ENCODE assay signal across 8 cellular contexts in the genomic region with DNA sequence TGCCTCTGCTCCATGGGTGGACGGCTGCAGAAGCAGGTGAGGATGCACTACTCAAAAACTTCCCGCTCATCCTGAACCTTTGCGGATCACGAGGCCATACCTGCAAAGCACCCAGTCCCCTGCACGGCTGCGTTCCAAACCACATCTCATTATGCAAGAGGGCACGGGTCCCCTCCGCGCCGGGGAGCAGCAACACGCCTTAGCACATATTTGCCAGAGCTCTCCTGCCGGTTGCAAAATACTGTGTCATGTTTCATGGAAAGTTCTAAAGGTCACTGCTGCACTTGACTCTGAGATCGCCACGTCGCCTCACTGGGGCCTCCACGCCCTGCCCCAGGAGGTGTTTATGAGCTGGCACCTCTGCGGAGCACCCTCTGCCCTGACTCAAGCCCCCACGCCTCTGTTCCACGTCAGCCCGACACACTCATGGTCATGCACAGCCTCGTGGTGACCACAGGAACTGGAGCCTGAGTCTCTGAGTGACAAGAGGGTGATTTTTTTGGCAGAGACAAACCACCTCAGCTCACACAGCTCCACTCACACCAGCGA.
DNase-seq lines count a peak whose midpoint lies in the region; ATAC-seq and TF ChIP-seq lines count a peak whose summit lies in the region.

No MANE protein-coding gene starts in this region.

- peak overlapping the region; percentile 96 for H3K27ac Mint-ChIP-seq in Calu3 (ENCODE audit: unreplicated experiment)

- H3K4me3 ChIP-seq in mucosa of rectum (ENCODE audit: low read length in 2 of 2) (peak overlapping the region in 1 of 2 donors; percentile 17), SJCRH30 (no peak overlapping the region)

- BruUV-seq in Calu3 (replicated peaks; lab: Mats Ljungman, UMichigan), result no TSS peak

- peak overlapping the region in 1 of 2 donors; percentile 53 for H3K9ac ChIP-seq in mucosa of rectum (ENCODE audit: low read depth in 1 of 2, low read length in 2 of 2)

- H3K4me1 ChIP-seq in mucosa of rectum (ENCODE audit: control insufficient read depth in 2 of 2, insufficient read depth in 2 of 2, low read length in 2 of 2), result peaks cover 10 to 20% of the 10 kb centered on the region in 2 donors
- peaks cover 8% of the 10 kb centered on the region for H3K4me1 ChIP-seq in SJCRH30

- H3K4me1 Mint-ChIP-seq in Calu3 (ENCODE audit: low read depth, unreplicated experiment), result peaks cover 28% of the 10 kb centered on the region

- no peak for ATAC-seq in GM18517 (IDR thresholded peaks at IDR 0.05; ENCODE audit: unreplicated experiment)

- H3K9me3 ChIP-seq in mucosa of rectum (ENCODE audit: control insufficient read depth in 2 of 2, low read length in 2 of 2), result no peaks in the 10 kb centered on the region
- no peaks in the 10 kb centered on the region for H3K9me3 ChIP-seq in SJCRH30 (replicated peaks)

- in situ Hi-C loops in T47D (cut with HindIII; ENCODE audit: low pct_unique_long_range_greater_than_20kb, low sequenced_read_pairs), result no loop called here

- DNase-seq in Calu3, result peak; percentile 84
- peak; percentile 90 for DNase-seq in LHCN-M2 (ENCODE audit: low read depth)
- peak; percentile 43 to 64 for DNase-seq in T47D (ENCODE audit: low read depth in 1 of 2, low spot score in 1 of 2)
- no peak for DNase-seq in KG1 (lab: John Stamatoyannopoulos, UW)
- DNase-seq in central memory CD4-positive, alpha-beta T cell, result no peak
- no peak for DNase-seq in SJCRH30

- no peaks in the 10 kb centered on the region for H3K27me3 Mint-ChIP-seq in Calu3 (ENCODE audit: unreplicated experiment)

- H3K27me3 ChIP-seq in mucosa of rectum (ENCODE audit: control insufficient read depth in 2 of 2, insufficient read depth in 2 of 2, low read length in 2 of 2), result no peaks in the 10 kb centered on the region
- H3K27me3 ChIP-seq in SJCRH30, result no peaks in the 10 kb centered on the region

- H3K36me3 ChIP-seq in mucosa of rectum (ENCODE audit: control insufficient read depth in 2 of 2, insufficient read depth in 2 of 2, low read length in 2 of 2) (no peaks in the 10 kb centered on the region), SJCRH30 (no peaks in the 10 kb centered on the region)

- intact Hi-C loops in Calu3 (cut with micrococcal nuclease; ENCODE audit: unreplicated experiment), result no loop called here

- CTCF ChIA-PET in Calu3 (lab: Charles Lee), result interaction anchor here (0.6 to 1.1 kb wide), 9 partner anchors 9 to 280 kb away, joined by 3 to 7 read pairs (median 4); partner anchors contain the start of gene GALNT11

- no peaks in the 10 kb centered on the region for H3K9me3 Mint-ChIP-seq in Calu3 (ENCODE audit: low read depth, unreplicated experiment)

- H3K27ac ChIP-seq in mucosa of rectum (ENCODE audit: low read depth in 2 of 2, low read length in 2 of 2) (peak overlapping the region; percentile 43 to 66), SJCRH30 (no peak overlapping the region)

- peak overlapping the region; percentile 36 for H3K4me3 Mint-ChIP-seq in Calu3 (ENCODE audit: low read depth, unreplicated experiment)

- peak; percentile 60 for TF ChIP-seq CTCF in Calu3 (IDR thresholded peaks at IDR 0.05; ENCODE audit: unreplicated experiment)

- peaks cover 13% of the 10 kb centered on the region for H3K36me3 Mint-ChIP-seq in Calu3 (ENCODE audit: insufficient read depth, unreplicated experiment)

Comparison
In these comparisons a context has a peak if more than half of its experiments do, and no peak if none do; other contexts are left out.
1. DNase-seq: peak in Calu3 (single experiment), LHCN-M2 (single experiment) and T47D (2 of 2); none in KG1 (single experiment), central memory CD4-positive, alpha-beta T cell (single experiment) and SJCRH30 (0 of 2).